Comparison of ENCODE assay signal across 9 cellular contexts in the genomic region with DNA sequence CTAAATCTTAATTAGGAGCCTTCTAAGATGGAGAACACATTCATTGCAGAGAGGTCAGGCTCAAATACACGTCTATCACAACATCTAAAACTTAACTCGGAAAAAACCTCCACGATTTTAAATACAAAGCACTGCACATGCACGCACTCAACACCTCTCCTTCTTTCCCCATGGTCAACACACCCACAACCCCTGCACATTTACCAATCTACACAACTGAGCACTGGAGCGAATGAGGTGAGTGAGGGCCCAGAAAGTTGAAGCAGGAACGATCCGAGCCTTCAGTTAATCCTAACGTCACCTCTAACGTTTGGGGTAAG. TPM values are rescaled to one million over a fixed set of nuclear protein-coding genes. Genes with fewer than 3 reads are reported as not detected.
DNase-seq lines count a peak whose midpoint lies in the region; ATAC-seq and TF ChIP-seq lines count a peak whose summit lies in the region.
"Had no signal": no experiment of that assay in that cellular context is flagged by ENCODE, and none has a peak within 500 bp of the region (broad histone marks: within the 10 kb centered on the region; RNA-seq: fewer than 3 reads in every experiment).

No MANE protein-coding gene starts in this region.

- DNase-seq in H7 = no peak
- DNase-seq in Right ventricle myocardium superior = no peak
- DNase-seq in skeletal muscle cell (ENCODE audit: low read depth) = no peak
- no peak for DNase-seq in NCI-H345 treated with DMSO at 0.1 percent for 48 hours (lab: John Stamatoyannopoulos, UW; ENCODE audit: unreplicated experiment)
- DNase-seq in NCI-H526 (lab: John Stamatoyannopoulos, UW) = no peak
- DNase-seq in SW 1271 (lab: John Stamatoyannopoulos, UW) = no peak

- intact Hi-C loops in Right ventricle myocardium superior (cut with DNase I) = no loop called here

- no peaks in the 10 kb centered on the region for H3K27me3 ChIP-seq in H7 (ENCODE audit: control insufficient read depth, insufficient read depth, low read length)

- peak; percentile 64 for ATAC-seq in SK-N-SH treated with all-trans-retinoic acid at 6 μM for 48 hours
- peak; percentile 36 for ATAC-seq in Right ventricle myocardium superior (ENCODE audit: poor library complexity)
- ATAC-seq in HG02678 (IDR thresholded peaks at IDR 0.05; ENCODE audit: unreplicated experiment) = no peak

- peak overlapping the region; percentile 84 for H3K4me3 ChIP-seq in H7 (ENCODE audit: insufficient read depth, low read depth, low read length)
- H3K4me3 ChIP-seq in skeletal muscle cell (ENCODE audit: low read depth, low read length) = peak overlapping the region; percentile 85

- H3K36me3 ChIP-seq in H7 (replicated peaks; ENCODE audit: control insufficient read depth, insufficient read depth, low read length) = no peaks in the 10 kb centered on the region

TF ChIP-seq in SK-N-SH treated with all-trans-retinoic acid at 6 μM for 48 hours, 23 proteins besides CTCF, POLR2A, EP300 and RAD21:
- TF ChIP-seq, protein P1, sequence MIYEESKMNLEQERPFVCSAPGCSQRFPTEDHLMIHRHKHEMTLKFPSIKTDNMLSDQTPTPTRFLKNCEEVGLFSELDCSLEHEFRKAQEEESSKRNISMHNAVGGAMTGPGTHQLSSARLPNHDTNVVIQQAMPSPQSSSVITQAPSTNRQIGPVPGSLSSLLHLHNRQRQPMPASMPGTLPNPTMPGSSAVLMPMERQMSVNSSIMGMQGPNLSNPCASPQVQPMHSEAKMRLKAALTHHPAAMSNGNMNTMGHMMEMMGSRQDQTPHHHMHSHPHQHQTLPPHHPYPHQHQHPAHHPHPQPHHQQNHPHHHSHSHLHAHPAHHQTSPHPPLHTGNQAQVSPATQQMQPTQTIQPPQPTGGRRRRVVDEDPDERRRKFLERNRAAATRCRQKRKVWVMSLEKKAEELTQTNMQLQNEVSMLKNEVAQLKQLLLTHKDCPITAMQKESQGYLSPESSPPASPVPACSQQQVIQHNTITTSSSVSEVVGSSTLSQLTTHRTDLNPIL (CRISPR knock-in tag; IDR thresholded peaks at IDR 0.05; ENCODE audit: low read depth) = no peak
- TF ChIP-seq ZC3H10 (CRISPR knock-in tag; IDR thresholded peaks at IDR 0.05) = no peak
- no peak for TF ChIP-seq SNAI2 (CRISPR knock-in tag; IDR thresholded peaks at IDR 0.05)
- no peak for TF ChIP-seq ZNF70 (CRISPR knock-in tag; IDR thresholded peaks at IDR 0.05)
- TF ChIP-seq ZFP30 (CRISPR knock-in tag; IDR thresholded peaks at IDR 0.05) = no peak
- no peak for TF ChIP-seq TCF4 (CRISPR knock-in tag; IDR thresholded peaks at IDR 0.05; ENCODE audit: borderline replicate concordance)
- TF ChIP-seq, protein P2, sequence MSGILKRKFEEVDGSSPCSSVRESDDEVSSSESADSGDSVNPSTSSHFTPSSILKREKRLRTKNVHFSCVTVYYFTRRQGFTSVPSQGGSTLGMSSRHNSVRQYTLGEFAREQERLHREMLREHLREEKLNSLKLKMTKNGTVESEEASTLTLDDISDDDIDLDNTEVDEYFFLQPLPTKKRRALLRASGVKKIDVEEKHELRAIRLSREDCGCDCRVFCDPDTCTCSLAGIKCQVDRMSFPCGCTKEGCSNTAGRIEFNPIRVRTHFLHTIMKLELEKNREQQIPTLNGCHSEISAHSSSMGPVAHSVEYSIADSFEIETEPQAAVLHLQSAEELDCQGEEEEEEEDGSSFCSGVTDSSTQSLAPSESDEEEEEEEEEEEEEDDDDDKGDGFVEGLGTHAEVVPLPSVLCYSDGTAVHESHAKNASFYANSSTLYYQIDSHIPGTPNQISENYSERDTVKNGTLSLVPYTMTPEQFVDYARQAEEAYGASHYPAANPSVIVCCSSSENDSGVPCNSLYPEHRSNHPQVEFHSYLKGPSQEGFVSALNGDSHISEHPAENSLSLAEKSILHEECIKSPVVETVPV (CRISPR knock-in tag; IDR thresholded peaks at IDR 0.05) = no peak
- no peak for TF ChIP-seq ESRRG (CRISPR knock-in tag; IDR thresholded peaks at IDR 0.05)
- no peak for TF ChIP-seq ARNTL (CRISPR knock-in tag; IDR thresholded peaks at IDR 0.05; ENCODE audit: borderline replicate concordance, low read depth)

RNA-seq across cellular contexts. Expression of a gene that starts 0.3 kb away (rescaled TPM):
- 19.0 and 20.4 TPM in 2 replicates for total RNA-seq in H7 (2014; rRNA removed; shearing (Covaris generic))
- total RNA-seq in Right ventricle myocardium superior = 18.7 TPM

RNA-seq across cellular contexts. Expression of a gene that starts 16.7 kb away (rescaled TPM):
- total RNA-seq in H7 (2014; rRNA removed; shearing (Covaris generic)) = 0.59 and 0.81 TPM in 2 replicates
- 29.9 TPM for total RNA-seq in Right ventricle myocardium superior

RNA-seq across cellular contexts. Expression of a gene that starts 52.9 kb away (rescaled TPM):
- total RNA-seq in H7 (2014; rRNA removed; shearing (Covaris generic)) = not detected in 2 replicates
- not detected for total RNA-seq in Right ventricle myocardium superior
- total RNA-seq: subcutaneous adipose tissue had no signal

Comparison
In these comparisons a context has a peak if more than half of its experiments do, and no peak if none do; other contexts are left out.
1. RNA of a gene that starts 16.7 kb away (total RNA-seq): 29.9 TPM in Right ventricle myocardium superior (single experiment); 0.59 to 0.81 TPM in H7; every median in the first group is over 10 times any median in the second.